ENCODE assay signal across 25 cellular contexts in genomic region chr5:128535225-128535624, GRCh38. TPM values are rescaled to one million over a fixed set of nuclear protein-coding genes. Genes with fewer than 3 reads are reported as not detected.
DNase-seq lines count a peak whose midpoint lies in the region; ATAC-seq and TF ChIP-seq lines count a peak whose summit lies in the region.
"Had no signal": no experiment of that assay in that cellular context is flagged by ENCODE, and none has a peak within 500 bp of the region (broad histone marks: within the 10 kb centered on the region; RNA-seq: fewer than 3 reads in every experiment).

No MANE protein-coding gene starts in this region.

- no TSS peak for BruUV-seq in IMR-90 (replicated peaks; lab: Mats Ljungman, UMichigan)

- no peak overlapping the region for H3K18ac ChIP-seq in IMR-90 (ENCODE audit: low read depth, low read length)

- H2BK120ac ChIP-seq in IMR-90 (ENCODE audit: low read depth, low read length), result no peak overlapping the region

- no peak for TF ChIP-seq RAD21 in IMR-90 (IDR thresholded peaks at IDR 0.05; ENCODE audit: low read length)

- no peak overlapping the region for H3K56ac ChIP-seq in IMR-90 (ENCODE audit: extremely low read depth, insufficient read depth, low read length)

- H3K9me3 Mint-ChIP-seq in chondrocyte (ENCODE audit: low read depth) (no peaks in the 10 kb centered on the region), nephron (no peaks in the 10 kb centered on the region)
- H3K9me3 Mint-ChIP-seq: activated T-cell treated with anti-CD3 and anti-CD28 coated beads, Interleukin-2, amount 50 U/mL, for 72 hours; CD4-positive, alpha-beta T cell; stimulated activated effector memory CD8-positive, alpha-beta T cell treated with anti-CD3 and anti-CD28 coated beads, Interleukin-12 subunit alpha, Interleukin-12 subunit beta, amount 100 ng/mL, for 72 hours had no signal

- H2BK20ac ChIP-seq in IMR-90 (ENCODE audit: low read depth, low read length), result no peak overlapping the region

- no peak overlapping the region for H2AK9ac ChIP-seq in IMR-90 (replicated peaks; ENCODE audit: low read depth, low read length, poor library complexity)

- no peak overlapping the region for H4K5ac ChIP-seq in IMR-90 (ENCODE audit: low read depth, low read length)

- dilution Hi-C loops in IMR-90 (cut with HindIII; ENCODE audit: low sequenced_read_pairs, unreplicated experiment), result no loop called here

- TF ChIP-seq EP300 in ovary (IDR thresholded peaks at IDR 0.05), result no peak

- H3K14ac ChIP-seq in IMR-90 (replicated peaks; ENCODE audit: low read depth, low read length), result peak overlapping the region; percentile 37; the same call in 1 of the 2 replicates

- no peak overlapping the region for H4K8ac ChIP-seq in IMR-90 (ENCODE audit: low read depth in 2 of 2, low read length in 2 of 2)

- H3K4me3 Mint-ChIP-seq in chondrocyte (ENCODE audit: unreplicated experiment) (peak overlapping the region; percentile 84), nephron (peak overlapping the region; percentile 92 to 94 (median 93))
- H3K4me3 Mint-ChIP-seq: activated T-cell treated with anti-CD3 and anti-CD28 coated beads, Interleukin-2, amount 50 U/mL, for 72 hours; CD4-positive, alpha-beta T cell; immature natural killer cell; stimulated activated effector memory CD8-positive, alpha-beta T cell treated with anti-CD3 and anti-CD28 coated beads, Interleukin-12 subunit alpha, Interleukin-12 subunit beta, amount 100 ng/mL, for 72 hours had no signal

- H3K36me3 ChIP-seq in ACC112 (ENCODE audit: insufficient read depth, low read length) (peaks cover 3% of the 10 kb centered on the region; the same call in 1 of the 2 replicates), IMR-90 (ENCODE audit: control insufficient read depth, insufficient read depth, low read length) (peaks cover 15% of the 10 kb centered on the region), osteoblast (ENCODE audit: insufficient read depth, low read length) (no peaks in the 10 kb centered on the region), ovary (no peaks in the 10 kb centered on the region), gastrocnemius medialis (no peaks in the 10 kb centered on the region)
- H3K36me3 ChIP-seq: heart right ventricle, pancreas, right lobe of liver, suprapubic skin had no signal

- peaks cover 11% of the 10 kb centered on the region for H3K9me1 ChIP-seq in IMR-90 (ENCODE audit: insufficient read depth, low read length)

- H2BK5ac ChIP-seq in IMR-90 (ENCODE audit: low read depth, low read length, poor library complexity, severe bottlenecking), result no peak overlapping the region

- H4K91ac ChIP-seq in IMR-90 (ENCODE audit: insufficient read depth, low read depth, low read length), result no peak overlapping the region

- peak overlapping the region; percentile 46 for H3K27ac Mint-ChIP-seq in chondrocyte (ENCODE audit: unreplicated experiment)
- peak overlapping the region in 1 of 3 experiments; percentile 59 for H3K27ac Mint-ChIP-seq in nephron
- H3K27ac Mint-ChIP-seq: activated T-cell treated with anti-CD3 and anti-CD28 coated beads, Interleukin-2, amount 50 U/mL, for 72 hours; CD4-positive, alpha-beta T cell; immature natural killer cell; stimulated activated effector memory CD8-positive, alpha-beta T cell treated with anti-CD3 and anti-CD28 coated beads, Interleukin-12 subunit alpha, Interleukin-12 subunit beta, amount 100 ng/mL, for 72 hours had no signal

- H3K36me3 Mint-ChIP-seq in chondrocyte (ENCODE audit: low read depth) (peaks cover 6% of the 10 kb centered on the region), nephron (ENCODE audit: low read depth) (peaks cover 34% of the 10 kb centered on the region)
- H3K36me3 Mint-ChIP-seq: immature natural killer cell; stimulated activated effector memory CD8-positive, alpha-beta T cell treated with anti-CD3 and anti-CD28 coated beads, Interleukin-12 subunit alpha, Interleukin-12 subunit beta, amount 100 ng/mL, for 72 hours had no signal

- H3K27me3 Mint-ChIP-seq in chondrocyte (ENCODE audit: low read depth) (no peaks in the 10 kb centered on the region), nephron (ENCODE audit: low read depth) (peaks cover 10% of the 10 kb centered on the region)

- H3K9me3 ChIP-seq in IMR-90 (ENCODE audit: control insufficient read depth, insufficient read depth, low read length) (no peaks in the 10 kb centered on the region), osteoblast (ENCODE audit: low read depth, low read length) (no peaks in the 10 kb centered on the region), ovary (no peaks in the 10 kb centered on the region), gastrocnemius medialis (no peaks in the 10 kb centered on the region)
- H3K9me3 ChIP-seq: heart right ventricle, pancreas, right lobe of liver, suprapubic skin had no signal

- no CpG with 5 or more reads among the region's 1 CpG for WGBS in IMR-90 (ENCODE audit: extremely low coverage in 2 of 2, insufficient read length in 1 of 2), 2 experiments
- 87 to 97% (median 92%) methylated on average over 1 of the region's 1 CpG for WGBS in ovary, 3 donors

- H3K79me2 ChIP-seq in ACC112 (ENCODE audit: control insufficient read depth, insufficient read depth, low read length, unreplicated experiment) (peaks cover 6% of the 10 kb centered on the region), osteoblast (ENCODE audit: insufficient read depth, low read length) (no peaks in the 10 kb centered on the region)

- H3K4me3 ChIP-seq in ACC112 (ENCODE audit: low read depth, low read length), result peak overlapping the region; percentile 87; the same call in 1 of the 2 replicates
- H3K4me3 ChIP-seq in IMR-90 (ENCODE audit: insufficient read depth, low read depth, low read length), result peak overlapping the region; percentile 22; the same call in 1 of the 2 replicates
- no peak overlapping the region for H3K4me3 ChIP-seq in osteoblast (ENCODE audit: insufficient read depth, low read length)
- H3K4me3 ChIP-seq in ovary, result no peak overlapping the region
- no peak overlapping the region for H3K4me3 ChIP-seq in gastrocnemius medialis
- H3K4me3 ChIP-seq: GM12878, pancreas, right lobe of liver, suprapubic skin had no signal

- H3K9ac ChIP-seq in IMR-90 (ENCODE audit: low read depth, low read length), result no peak overlapping the region

- no peak for TF ChIP-seq POLR2A in IMR-90 (IDR thresholded peaks at IDR 0.05; ENCODE audit: low read depth, low read length)
- TF ChIP-seq POLR2A in ovary (IDR thresholded peaks at IDR 0.05), result no peak
- TF ChIP-seq POLR2A in gastrocnemius medialis (IDR thresholded peaks at IDR 0.05), result no peak

- H3K79me1 ChIP-seq in IMR-90 (ENCODE audit: low read depth in 1 of 2, low read length in 2 of 2), result peaks cover 7 to 26% of the 10 kb centered on the region in 2 experiments; a peak in 3 of 4 replicates

- H2AK5ac ChIP-seq in IMR-90 (ENCODE audit: low read depth, low read length), result no peak overlapping the region

- H3K4me2 ChIP-seq in IMR-90 (ENCODE audit: low read depth, low read length), result peak overlapping the region; percentile 79; the same call in 1 of the 2 replicates
- H3K4me2 ChIP-seq in osteoblast (ENCODE audit: insufficient read depth, low read length), result no peak overlapping the region

- no peak overlapping the region for H3K4ac ChIP-seq in IMR-90 (ENCODE audit: low read depth, low read length)

- H3K4me1 Mint-ChIP-seq in chondrocyte (ENCODE audit: low read depth), result peaks cover 56% of the 10 kb centered on the region
- peaks cover 20% of the 10 kb centered on the region for H3K4me1 Mint-ChIP-seq in nephron
- H3K4me1 Mint-ChIP-seq: immature natural killer cell; stimulated activated effector memory CD8-positive, alpha-beta T cell treated with anti-CD3 and anti-CD28 coated beads, Interleukin-12 subunit alpha, Interleukin-12 subunit beta, amount 100 ng/mL, for 72 hours had no signal

- no peak for DNase-seq in IMR-90
- DNase-seq in chondrocyte (ENCODE audit: low spot score), result no peak
- no peak for DNase-seq in osteoblast (ENCODE audit: insufficient read length, low spot score, missing footprints)
- no peak for DNase-seq in NAMALWA (ENCODE audit: low spot score)
- no peak for DNase-seq in ovary
- DNase-seq in gastrocnemius medialis, result no peak
- DNase-seq: activated CD4-positive, alpha-beta T cell treated with anti-CD3 and anti-CD28 coated beads for 1 hour; activated naive CD4-positive, alpha-beta T cell treated with anti-CD3 and anti-CD28 coated beads, Interleukin-2, amount 50 U/mL, for 16 hours; activated T-cell treated with anti-CD3 and anti-CD28 coated beads, Interleukin-2, amount 50 U/mL, for 72 hours; aorta; CD4-positive, alpha-beta T cell; DMS153; immature natural killer cell; NCI-H1092 treated with DMSO at 0.1 percent for 48 hours; NCI-H2081; NCI-H446 treated with DMSO at 0.1 percent for 48 hours; pancreas; right lobe of liver had no signal

- H3K27me3 ChIP-seq in ACC112 (ENCODE audit: insufficient read depth, low read length) (no peaks in the 10 kb centered on the region), IMR-90 (ENCODE audit: control insufficient read depth, insufficient read depth, low read length) (no peaks in the 10 kb centered on the region), osteoblast (ENCODE audit: insufficient read depth, low read length) (peaks cover 7% of the 10 kb centered on the region), ovary (no peaks in the 10 kb centered on the region), gastrocnemius medialis (peaks cover 35 to 55% (median 46%) of the 10 kb centered on the region in 3 donors)

- peaks cover 32% of the 10 kb centered on the region; the same call in 1 of the 2 replicates for H4K20me1 ChIP-seq in IMR-90 (ENCODE audit: insufficient read depth, low read length)
- H4K20me1 ChIP-seq in osteoblast (ENCODE audit: insufficient read depth, low read length), result no peaks in the 10 kb centered on the region

- in situ Hi-C loops in IMR-90 (cut with MboI; ENCODE audit: low sequenced_read_pairs) (loop anchor here (5.0 kb wide), 1 partner anchor 137 kb away; no protein-coding TSS in a partner anchor), gastrocnemius medialis (cut with MboI; ENCODE audit: low sequenced_read_pairs in 4 of 4) (no loop called here)

- POLR2A ChIA-PET in IMR-90 (lab: Charles Lee; ENCODE audit: unreplicated experiment), result no interaction called here

- H2BK15ac ChIP-seq in IMR-90 (ENCODE audit: low read depth, low read length), result no peak overlapping the region

- no peak overlapping the region for H3K27ac ChIP-seq in ACC112 (ENCODE audit: low read depth, low read length)
- no peak overlapping the region for H3K27ac ChIP-seq in IMR-90 (ENCODE audit: insufficient read depth, low read length)
- H3K27ac ChIP-seq in osteoblast (ENCODE audit: low read depth, low read length), result no peak overlapping the region
- no peak overlapping the region for H3K27ac ChIP-seq in ovary
- H3K27ac ChIP-seq in gastrocnemius medialis, result no peak overlapping the region
- H3K27ac ChIP-seq: pancreas, right lobe of liver, RWPE1, suprapubic skin had no signal

- peaks cover 4% of the 10 kb centered on the region for H3K4me1 ChIP-seq in ACC112 (ENCODE audit: control insufficient read depth, insufficient read depth, low read length, unreplicated experiment)
- peaks cover 6% of the 10 kb centered on the region for H3K4me1 ChIP-seq in IMR-90 (ENCODE audit: control insufficient read depth, insufficient read depth, low read length)
- peaks cover 4% of the 10 kb centered on the region for H3K4me1 ChIP-seq in osteoblast (ENCODE audit: insufficient read depth, low read length)
- H3K4me1 ChIP-seq in ovary (ENCODE audit: insufficient read depth), result no peaks in the 10 kb centered on the region
- peaks cover 0 to 16% of the 10 kb centered on the region in 2 donors for H3K4me1 ChIP-seq in gastrocnemius medialis

- H2AFZ ChIP-seq in ACC112 (ENCODE audit: low read length, unreplicated experiment) (no peak overlapping the region), IMR-90 (replicated peaks; ENCODE audit: low read length, poor library complexity) (no peak overlapping the region), osteoblast (ENCODE audit: low read length) (no peak overlapping the region)

- CTCF ChIA-PET in IMR-90 (lab: Yijun Ruan, JAX), result interaction anchor here (1.2 kb wide), 1 partner anchor 189 kb away, joined by 3 read pairs; no protein-coding TSS in a partner anchor

- H3K23ac ChIP-seq in IMR-90 (ENCODE audit: low read depth, low read length), result peak overlapping the region; percentile 79; the same call in 1 of the 2 replicates

- intact Hi-C loops in IMR-90 (cut with micrococcal nuclease), result loop anchor here (5.0 to 10.0 kb wide), 3 partner anchors 110 to 292 kb away; no protein-coding TSS in a partner anchor
- intact Hi-C loops in ovary (cut with DNase I), result no loop called here
- intact Hi-C loops in gastrocnemius medialis (cut with DNase I; ENCODE audit: low total_unique reads), result no loop called here

- TF ChIP-seq CTCF in IMR-90 (conservative IDR thresholded peaks at IDR 0.05; ENCODE audit: low read depth, low read length), result no peak
- TF ChIP-seq CTCF in chondrocyte (IDR thresholded peaks at IDR 0.05), result no peak
- no peak for TF ChIP-seq CTCF in nephron (IDR thresholded peaks at IDR 0.05; ENCODE audit: unreplicated experiment in 3 of 3)
- TF ChIP-seq CTCF in osteoblast (IDR thresholded peaks at IDR 0.05; ENCODE audit: extremely low read depth, low read depth, low read length), result no peak
- TF ChIP-seq CTCF in ovary (IDR thresholded peaks at IDR 0.05), result no peak
- no peak for TF ChIP-seq CTCF in gastrocnemius medialis (IDR thresholded peaks at IDR 0.05 in 4 of 5, conservative IDR thresholded peaks at IDR 0.05 in 1 of 5)

- ATAC-seq in IMR-90 (ENCODE audit: low read depth) (no peak), gastrocnemius medialis (no peak)
- ATAC-seq: activated T-cell treated with anti-CD3 and anti-CD28 coated beads, Interleukin-2, amount 50 U/mL, for 72 hours; GM12878; pancreas; right lobe of liver; stimulated activated effector memory CD8-positive, alpha-beta T cell treated with anti-CD3 and anti-CD28 coated beads, Interleukin-12 subunit alpha, Interleukin-12 subunit beta, amount 100 ng/mL, for 72 hours had no signal

RNA-seq across cellular contexts. Expression of gene FBN2, which starts 2.8 kb away (rescaled TPM):
- total RNA-seq in IMR-90 (2012; rRNA removed) (67.5 and 69.0 TPM in 2 replicates), chondrocyte (303 to 524 TPM (median 311 TPM) in 3 replicates), osteoblast (16.6 and 33.0 TPM in 2 replicates), ovary (1 to 10 TPM in 4 of 7 donors, under 1 TPM in 3; 0.23 to 2.1 (median 1.0) TPM), gastrocnemius medialis (under 1 TPM in 2 of 4 donors, not detected in 2; 0.07 to 0.20 TPM)
- polyA plus RNA-seq in IMR-90 (2012; rRNA removed) (22.6 and 26.7 TPM in 2 replicates), ovary (1 to 10 TPM in 1 of 2 donors, under 1 TPM in 1; 0.56 to 3.5 TPM)
- polyA plus RNA-seq in IMR-90 (2012; cell fraction: cytosol; rRNA removed), result 12.4 and 13.0 TPM in 2 replicates
- 9.7 and 25.9 TPM in 2 replicates for polyA plus RNA-seq in IMR-90 (2012; cell fraction: nucleus; rRNA removed; ENCODE audit: low replicate concordance)
- polyA plus RNA-seq: immature natural killer cell had no signal

Comparison
In these comparisons a context has a peak if more than half of its experiments do, and no peak if none do; other contexts are left out.
1. H3K4me3 ChIP-seq: peak in ACC112 (single experiment) and IMR-90 (single experiment); none in osteoblast (single experiment), ovary (single experiment) and gastrocnemius medialis (0 of 4).